ENCODE assay signal across 27 cellular contexts in genomic region chr22:27151407-27151806, GRCh38.
DNase-seq lines count a peak whose midpoint lies in the region; ATAC-seq, FAIRE-seq and TF ChIP-seq lines count a peak whose summit lies in the region.
"Had no signal": no experiment of that assay in that cellular context is flagged by ENCODE, and none has a peak within 500 bp of the region (broad histone marks: within the 10 kb centered on the region; RNA-seq: fewer than 3 reads in every experiment).

No MANE protein-coding gene starts in this region.

- H3K9me3 ChIP-seq in mammary epithelial cell (replicated peaks; ENCODE audit: insufficient read depth, low read length) = no peaks in the 10 kb centered on the region
- no peaks in the 10 kb centered on the region for H3K9me3 ChIP-seq in endothelial cell of umbilical vein (replicated peaks; ENCODE audit: control insufficient read depth, insufficient read depth, low read length)
- no peaks in the 10 kb centered on the region for H3K9me3 ChIP-seq in CD8-positive, alpha-beta T cell (ENCODE audit: low read length)
- H3K9me3 ChIP-seq: breast epithelium, Caco-2 had no signal

- H3K36me3 Mint-ChIP-seq in MCF 10A (ENCODE audit: insufficient read depth, unreplicated experiment) = no peaks in the 10 kb centered on the region
- no peaks in the 10 kb centered on the region for H3K36me3 Mint-ChIP-seq in CD8-positive, alpha-beta T cell

- DNase-seq in MCF 10A (ENCODE audit: unreplicated experiment) (no peak), mammary epithelial cell (no peak), endothelial cell of umbilical vein (ENCODE audit: low read depth, low spot score) (peak; percentile 38), NCI-H2196 (lab: John Stamatoyannopoulos, UW; ENCODE audit: unreplicated experiment) (no peak), AG08396 (ENCODE audit: low spot score) (no peak)
- DNase-seq in CD8-positive, alpha-beta T cell = no peak
- no peak for DNase-seq in stimulated activated CD4-positive, alpha-beta T cell treated with anti-CD3 and anti-CD28 coated beads, Interleukin-4, amount 100 ng/mL, for 1 hour
- DNase-seq: activated CD8-positive, alpha-beta memory T cell treated with anti-CD3 and anti-CD28 coated beads for 24 hours; activated gamma-delta T cell treated with Interleukin-2 at 50 U/mL for 16 hours; activated T-cell treated with anti-CD3 and anti-CD28 coated beads, Interleukin-2, amount 50 U/mL, for 1 hour; DND-41; GOT3; Kasumi-1; kidney; NCI-H1048; NCI-H187; NCI-H2227 treated with DMSO at 0.1 percent for 48 hours; NCI-H774; Right ventricle myocardium superior had no signal

- H3K9me1 ChIP-seq in endothelial cell of umbilical vein (replicated peaks; ENCODE audit: control insufficient read depth, extremely low read depth, insufficient read depth, low read length) = no peaks in the 10 kb centered on the region

- no peak overlapping the region for H2AFZ ChIP-seq in mammary epithelial cell (ENCODE audit: low read depth, low read length)
- H2AFZ ChIP-seq in endothelial cell of umbilical vein (ENCODE audit: low read depth, low read length) = no peak overlapping the region

- ATAC-seq in CD8-positive, alpha-beta T cell = no peak
- ATAC-seq: activated CD4-positive, CD25-positive, alpha-beta regulatory T cell treated with anti-CD3 and anti-CD28 coated beads, Interleukin-2, amount 50 U/mL, for 24 hours had no signal

- H3K9me3 Mint-ChIP-seq in MCF 10A (ENCODE audit: unreplicated experiment) = no peaks in the 10 kb centered on the region
- H3K9me3 Mint-ChIP-seq in CD8-positive, alpha-beta T cell = peaks cover 15% of the 10 kb centered on the region

- CTCF ChIA-PET in MCF 10A (lab: Yijun Ruan, JAX) (interaction anchor here (0.7 to 0.8 kb wide), 3 partner anchors 30 to 99 kb away, joined by 4 to 8 read pairs (median 7); no protein-coding TSS in a partner anchor), mammary epithelial cell (lab: Charles Lee; ENCODE audit: low non-redundant PET) (interaction anchor here (0.6 kb wide), 1 partner anchor 19 kb away, joined by 37 read pairs; no protein-coding TSS in a partner anchor), endothelial cell of umbilical vein (lab: Charles Lee) (interaction anchor here (0.6 to 2.4 kb wide), 13 partner anchors 9 to 254 kb away, joined by 3 to 11 read pairs (median 4); no protein-coding TSS in a partner anchor)
- CTCF ChIA-PET in CD8-positive, alpha-beta T cell (lab: Charles Lee) = no interaction called here

- H3K4me3 ChIP-seq in mammary epithelial cell (replicated peaks in 1 of 3; ENCODE audit: insufficient read depth in 1 of 3, low read depth in 2 of 3, low read length in 3 of 3) = no peak overlapping the region
- no peak overlapping the region for H3K4me3 ChIP-seq in endothelial cell of umbilical vein (replicated peaks in 1 of 3; ENCODE audit: insufficient read depth in 1 of 3, low read depth in 1 of 3, low read length in 3 of 3)
- H3K4me3 ChIP-seq in CD8-positive, alpha-beta T cell (ENCODE audit: low read depth, low read length) = no peak overlapping the region
- H3K4me3 ChIP-seq: breast epithelium, coronary artery had no signal

- H4K20me1 ChIP-seq in mammary epithelial cell (ENCODE audit: insufficient read depth, low read length) = no peaks in the 10 kb centered on the region
- no peaks in the 10 kb centered on the region for H4K20me1 ChIP-seq in endothelial cell of umbilical vein (replicated peaks; ENCODE audit: control insufficient read depth, extremely low read depth, insufficient read depth, low read length)

- H3K27ac Mint-ChIP-seq in MCF 10A (ENCODE audit: low read depth, unreplicated experiment) = no peak overlapping the region
- H3K27ac Mint-ChIP-seq in CD8-positive, alpha-beta T cell = no peak overlapping the region
- H3K27ac Mint-ChIP-seq: progenitor cell of endocrine pancreas had no signal

- in situ Hi-C loops in mammary epithelial cell (cut with MboI; ENCODE audit: low sequenced_read_pairs in 2 of 2) = no loop called here

- no peak overlapping the region for H3K4me3 Mint-ChIP-seq in MCF 10A (ENCODE audit: unreplicated experiment)
- no peak overlapping the region for H3K4me3 Mint-ChIP-seq in CD8-positive, alpha-beta T cell

- WGBS in mammary epithelial cell (ENCODE audit: low coverage, missing lambda C conversion rate) = 61% methylated on average over 2 of the region's 2 CpGs

- H3K9ac ChIP-seq in mammary epithelial cell (ENCODE audit: insufficient read depth, low read length) (no peak overlapping the region), endothelial cell of umbilical vein (replicated peaks; ENCODE audit: extremely low read depth, insufficient read depth, low read length) (peak overlapping the region; percentile 70)

- dilution Hi-C loops in mammary epithelial cell (cut with HindIII; ENCODE audit: low sequenced_read_pairs) (no loop called here), endothelial cell of umbilical vein (cut with MboI; ENCODE audit: extremely low pct_ligation_motif_present, low sequenced_read_pairs) (no loop called here)

- no peaks in the 10 kb centered on the region for H3K27me3 Mint-ChIP-seq in MCF 10A (ENCODE audit: insufficient read depth, unreplicated experiment)
- H3K27me3 Mint-ChIP-seq in CD8-positive, alpha-beta T cell (ENCODE audit: low read depth) = peaks cover 65% of the 10 kb centered on the region

- H3K27me3 ChIP-seq in mammary epithelial cell (ENCODE audit: insufficient read depth, low read length) (no peaks in the 10 kb centered on the region), endothelial cell of umbilical vein (ENCODE audit: control insufficient read depth in 2 of 2, insufficient read depth in 2 of 2, low read length in 2 of 2) (no peaks in the 10 kb centered on the region)
- H3K27me3 ChIP-seq in CD8-positive, alpha-beta T cell (ENCODE audit: insufficient read depth, low read length) = no peaks in the 10 kb centered on the region

- peak; percentile 72 for FAIRE-seq in endothelial cell of umbilical vein (lab: Jason Lieb, UNC)
- FAIRE-seq: A204.1, endometrium, kidney had no signal

- POLR2A ChIA-PET in MCF 10A (lab: Yijun Ruan, JAX) (interaction anchor here (0.5 to 1.5 kb wide), 2 partner anchors 33 to 52 kb away, joined by 3 to 4 read pairs; no protein-coding TSS in a partner anchor), endothelial cell of umbilical vein (lab: Charles Lee) (no interaction called here)
- POLR2A ChIA-PET in CD8-positive, alpha-beta T cell (lab: Charles Lee) = no interaction called here

- H3K4me2 ChIP-seq in mammary epithelial cell (ENCODE audit: insufficient read depth, low read depth, low read length) = no peak overlapping the region
- no peak overlapping the region for H3K4me2 ChIP-seq in endothelial cell of umbilical vein (ENCODE audit: insufficient read depth, low read length)

- intact Hi-C loops in MCF 10A (cut with micrococcal nuclease) = no loop called here
- intact Hi-C loops in mammary epithelial cell (cut with micrococcal nuclease) = no loop called here
- intact Hi-C loops in endothelial cell of umbilical vein (cut with micrococcal nuclease) = loop anchor here (5.0 kb wide), 1 partner anchor 651 kb away; the partner anchor contains the start of gene MN1
- intact Hi-C loops in CD8-positive, alpha-beta T cell (cut with DNase I, micrococcal nuclease) = no loop called here

- no peaks in the 10 kb centered on the region for H3K4me1 ChIP-seq in mammary epithelial cell (ENCODE audit: insufficient read depth, low read length)
- H3K4me1 ChIP-seq in endothelial cell of umbilical vein (ENCODE audit: control insufficient read depth, extremely low read depth, insufficient read depth, low read length) = peaks cover 35% of the 10 kb centered on the region
- H3K4me1 ChIP-seq in CD8-positive, alpha-beta T cell (ENCODE audit: insufficient read depth, low read length) = no peaks in the 10 kb centered on the region
- H3K4me1 ChIP-seq: breast epithelium had no signal

- TF ChIP-seq CTCF in MCF 10A (IDR thresholded peaks at IDR 0.05; ENCODE audit: unreplicated experiment) (peak; percentile 5), mammary epithelial cell (conservative IDR thresholded peaks at IDR 0.05 in 1 of 2, IDR thresholded peaks at IDR 0.05 in 1 of 2; ENCODE audit: extremely low read depth in 1 of 2, insufficient read depth in 1 of 2, low read depth in 1 of 2, low read length in 2 of 2) (no peak), VCaP (conservative IDR thresholded peaks at IDR 0.05) (peak; percentile 38), endothelial cell of umbilical vein (IDR thresholded peaks at IDR 0.05; ENCODE audit: extremely low read depth in 1 of 2, insufficient read depth in 1 of 2, low read depth in 1 of 2, low read length in 2 of 2) (peak in 1 of 2 donors; percentile 29)
- TF ChIP-seq CTCF in CD8-positive, alpha-beta T cell (IDR thresholded peaks at IDR 0.05) = no peak

- H3K36me3 ChIP-seq in mammary epithelial cell (ENCODE audit: insufficient read depth, low read length) (no peaks in the 10 kb centered on the region), endothelial cell of umbilical vein (ENCODE audit: control insufficient read depth in 2 of 2, extremely low read depth in 1 of 2, insufficient read depth in 2 of 2, low read length in 2 of 2) (no peaks in the 10 kb centered on the region)
- no peaks in the 10 kb centered on the region for H3K36me3 ChIP-seq in CD8-positive, alpha-beta T cell (ENCODE audit: insufficient read depth, low read length)
- H3K36me3 ChIP-seq: breast epithelium had no signal

- peaks cover 15% of the 10 kb centered on the region for H3K4me1 Mint-ChIP-seq in MCF 10A (ENCODE audit: insufficient read depth, unreplicated experiment)
- peaks cover 8% of the 10 kb centered on the region for H3K4me1 Mint-ChIP-seq in CD8-positive, alpha-beta T cell (ENCODE audit: low read depth)

- no peak for TF ChIP-seq POLR2A in endothelial cell of umbilical vein (IDR thresholded peaks at IDR 0.05; ENCODE audit: low read depth, low read length)

- H3K27ac ChIP-seq in mammary epithelial cell (ENCODE audit: insufficient read depth, low read depth, low read length) = no peak overlapping the region
- H3K27ac ChIP-seq in VCaP = no peak overlapping the region
- H3K27ac ChIP-seq in endothelial cell of umbilical vein (ENCODE audit: insufficient read depth, low read depth, low read length) = peak overlapping the region; percentile 90
- no peak overlapping the region for H3K27ac ChIP-seq in CD8-positive, alpha-beta T cell (ENCODE audit: low read depth, low read length)
- H3K27ac ChIP-seq: breast epithelium, coronary artery had no signal

- BruUV-seq in MCF 10A (replicated peaks; lab: Mats Ljungman, UMichigan) = no TSS peak
- no TSS peak for BruUV-seq in mammary epithelial cell (replicated peaks; lab: Mats Ljungman, UMichigan)
- no TSS peak for BruUV-seq in endothelial cell of umbilical vein (replicated peaks; lab: Mats Ljungman, UMichigan)

- no peaks in the 10 kb centered on the region for H3K79me2 ChIP-seq in mammary epithelial cell (ENCODE audit: insufficient read depth, low read length)
- H3K79me2 ChIP-seq in endothelial cell of umbilical vein (ENCODE audit: control insufficient read depth, insufficient read depth, low read length) = no peaks in the 10 kb centered on the region

TF ChIP-seq in endothelial cell of umbilical vein, 7 proteins besides CTCF, POLR2A, EP300 and RAD21 (continues in another document):
- TF ChIP-seq EZH2 (IDR thresholded peaks at IDR 0.05; ENCODE audit: borderline replicate concordance, low read depth, low read length, severe bottlenecking) = no peak
- TF ChIP-seq FOS (IDR thresholded peaks at IDR 0.05; ENCODE audit: borderline replicate concordance, insufficient read depth, low read length) = no peak
- no peak for TF ChIP-seq POLR2AphosphoS5 (IDR thresholded peaks at IDR 0.05; ENCODE audit: insufficient read depth, low read depth, low read length)

Comparison
In these comparisons a context has a peak if more than half of its experiments do, and no peak if none do; other contexts are left out.
1. CTCF ChIP-seq: peak in MCF 10A (single experiment) and VCaP (single experiment); none in mammary epithelial cell (0 of 2) and CD8-positive, alpha-beta T cell (single experiment).